Comparison of ENCODE assay signal across 22 cellular contexts in genomic region chr16:85872666-85873561, GRCh38. TPM values are rescaled to one million over a fixed set of nuclear protein-coding genes. Genes with fewer than 3 reads are reported as not detected.
DNase-seq lines count a peak whose midpoint lies in the region; ATAC-seq, FAIRE-seq and TF ChIP-seq lines count a peak whose summit lies in the region.
"Had no signal": no experiment of that assay in that cellular context is flagged by ENCODE, and none has a peak within 500 bp of the region (broad histone marks: within the 10 kb centered on the region; RNA-seq: fewer than 3 reads in every experiment).

No MANE protein-coding gene starts in this region.

- peak overlapping the region in 10 of 11 experiments; percentile 1 to 98 (median 46); a peak in 15 of 22 replicates for H3K27ac ChIP-seq in BLaER1 treated with 17β-estradiol and CSF1 and Interleukin-3, amounts not matched to agents 10 nM and 100 nM
- H3K27ac ChIP-seq in adrenal gland (peak overlapping the region in 2 of 5 donors; percentile 34 to 54), skeletal muscle tissue (ENCODE audit: low read depth, low read length) (peak overlapping the region; percentile 36)
- H3K27ac ChIP-seq: hepatocyte, HL-60, neural progenitor cell, psoas muscle had no signal

- H3K27me3 ChIP-seq in BLaER1 treated with 17β-estradiol and CSF1 and Interleukin-3, amounts not matched to agents 10 nM and 100 nM = no peaks in the 10 kb centered on the region
- no peaks in the 10 kb centered on the region for H3K27me3 ChIP-seq in adrenal gland
- H3K27me3 ChIP-seq in skeletal muscle tissue (ENCODE audit: control insufficient read depth in 3 of 3, insufficient read depth in 3 of 3, low read length in 3 of 3) = peaks cover 0 to 9% (median 4%) of the 10 kb centered on the region in 3 donors
- H3K27me3 ChIP-seq: hepatocyte, neural progenitor cell had no signal

- H3K27me3 Mint-ChIP-seq in T-cell (peaks cover 19 to 21% of the 10 kb centered on the region in 2 donors), endothelial cell (ENCODE audit: unreplicated experiment) (peaks cover 2% of the 10 kb centered on the region)

- H3K4me1 ChIP-seq in BLaER1 treated with 17β-estradiol and CSF1 and Interleukin-3, amounts not matched to agents 10 nM and 100 nM = peaks cover 55 to 66% (median 62%) of the 10 kb centered on the region in 10 experiments
- H3K4me1 ChIP-seq in adrenal gland (replicated peaks in 1 of 2) (peaks cover 0 to 3% of the 10 kb centered on the region in 2 donors), skeletal muscle tissue (ENCODE audit: control insufficient read depth in 3 of 3, insufficient read depth in 3 of 3, low read length in 3 of 3) (no peaks in the 10 kb centered on the region)
- H3K4me1 ChIP-seq: breast epithelium, psoas muscle had no signal

- intact Hi-C loops in adrenal gland (cut with DNase I) = no loop called here

- WGBS in adrenal gland, 4 donors = 65 to 74% (median 71%) methylated on average over 15 of the region's 15 CpGs

- TF ChIP-seq POLR2A in adrenal gland (IDR thresholded peaks at IDR 0.05) = no peak

- DNase-seq in adrenal gland (peak in 6 of 7 donors; percentile 30 to 53 (median 40)), left kidney (ENCODE audit: low read depth, low spot score) (peak; percentile 42), T-cell (no peak), endothelial cell (ENCODE audit: low spot score) (no peak), GM19239 (ENCODE audit: insufficient read length, low spot score) (no peak), NCI-H1105 treated with DMSO at 0.1 percent for 48 hours (lab: John Stamatoyannopoulos, UW) (no peak)
- DNase-seq: activated CD4-positive, alpha-beta T cell treated with anti-CD3 and anti-CD28 coated beads, Interleukin-2, amount 50 U/mL, for 1 hour; CD4-positive, alpha-beta T cell; DMS 273 treated with DMSO at 0.1 percent for 48 hours; NCI-H1436 treated with DMSO at 0.1 percent for 48 hours; NCI-H2171; NCI-H69; psoas muscle; stimulated activated CD4-positive, alpha-beta T cell treated with anti-CD3 and anti-CD28 coated beads, Interleukin-12 subunit alpha, Interleukin-12 subunit beta, amount 100 ng/mL, for 4 hours; T-helper 1 cell had no signal

- TF ChIP-seq CTCF in adrenal gland (IDR thresholded peaks at IDR 0.05) (no peak), endothelial cell (IDR thresholded peaks at IDR 0.05; ENCODE audit: unreplicated experiment) (no peak)

- CTCF ChIA-PET in T-cell (lab: Charles Lee) = no interaction called here

- H3K36me3 ChIP-seq in BLaER1 treated with 17β-estradiol and CSF1 and Interleukin-3, amounts not matched to agents 10 nM and 100 nM = no peaks in the 10 kb centered on the region
- no peaks in the 10 kb centered on the region for H3K36me3 ChIP-seq in adrenal gland (replicated peaks in 1 of 2)
- H3K36me3 ChIP-seq in skeletal muscle tissue (ENCODE audit: control insufficient read depth in 3 of 3, insufficient read depth in 3 of 3, low read length in 3 of 3) = no peaks in the 10 kb centered on the region
- H3K36me3 ChIP-seq: breast epithelium, neural progenitor cell had no signal

- H3K9me3 Mint-ChIP-seq in T-cell = no peaks in the 10 kb centered on the region
- H3K9me3 Mint-ChIP-seq in endothelial cell (ENCODE audit: unreplicated experiment) = no peaks in the 10 kb centered on the region
- H3K9me3 Mint-ChIP-seq: CD4-positive, alpha-beta T cell had no signal

- no peak for ATAC-seq in T-cell (replicated peaks in 1 of 4)
- ATAC-seq: psoas muscle had no signal

- peaks cover 0 to 16% (median 0%) of the 10 kb centered on the region in 3 donors for H3K4me1 Mint-ChIP-seq in T-cell
- H3K4me1 Mint-ChIP-seq in endothelial cell (ENCODE audit: unreplicated experiment) = peaks cover 10% of the 10 kb centered on the region

- peak overlapping the region; percentile 15 to 94 (median 60) for H3K4me2 ChIP-seq in BLaER1 treated with 17β-estradiol and CSF1 and Interleukin-3, amounts not matched to agents 10 nM and 100 nM
- H3K4me2 ChIP-seq: hepatocyte, neural progenitor cell had no signal

- H4K20me1 ChIP-seq in BLaER1 treated with 17β-estradiol and CSF1 and Interleukin-3, amounts not matched to agents 10 nM and 100 nM = no peaks in the 10 kb centered on the region

- no peak overlapping the region for H3K27ac Mint-ChIP-seq in T-cell
- no peak overlapping the region for H3K27ac Mint-ChIP-seq in endothelial cell (ENCODE audit: unreplicated experiment)
- H3K27ac Mint-ChIP-seq: CD4-positive, alpha-beta T cell; neural progenitor cell had no signal

- H3K4me3 ChIP-seq in BLaER1 treated with 17β-estradiol and CSF1 and Interleukin-3, amounts not matched to agents 10 nM and 100 nM = peak overlapping the region in 3 of 10 experiments; percentile 7 to 30 (median 10); a peak in 3 of 20 replicates
- H3K4me3 ChIP-seq in adrenal gland (no peak overlapping the region), skeletal muscle tissue (ENCODE audit: low read length in 3 of 3) (no peak overlapping the region)
- H3K4me3 ChIP-seq: breast epithelium, hepatocyte, neural progenitor cell, psoas muscle had no signal

- no peak overlapping the region for H3K4me3 Mint-ChIP-seq in T-cell
- no peak overlapping the region for H3K4me3 Mint-ChIP-seq in endothelial cell (ENCODE audit: unreplicated experiment)
- H3K4me3 Mint-ChIP-seq: CD4-positive, alpha-beta T cell; neural progenitor cell had no signal

- POLR2A ChIA-PET in T-cell (lab: Charles Lee) = no interaction called here

- FAIRE-seq in GM19239 (lab: Jason Lieb, UNC) = no peak

- peaks cover 0 to 19% (median 7%) of the 10 kb centered on the region in 11 experiments; a peak in 14 of 22 replicates for H3K9me3 ChIP-seq in BLaER1 treated with 17β-estradiol and CSF1 and Interleukin-3, amounts not matched to agents 10 nM and 100 nM (replicated peaks in 1 of 11)
- no peaks in the 10 kb centered on the region for H3K9me3 ChIP-seq in adrenal gland (replicated peaks in 1 of 3)
- peaks cover 0 to 2% (median 0%) of the 10 kb centered on the region in 3 donors for H3K9me3 ChIP-seq in skeletal muscle tissue (ENCODE audit: control insufficient read depth in 3 of 3, low read length in 3 of 3)
- H3K9me3 ChIP-seq: breast epithelium, psoas muscle had no signal

- no peaks in the 10 kb centered on the region for H3K36me3 Mint-ChIP-seq in T-cell
- H3K36me3 Mint-ChIP-seq in endothelial cell (ENCODE audit: low read depth, unreplicated experiment) = no peaks in the 10 kb centered on the region
- H3K36me3 Mint-ChIP-seq: neural progenitor cell had no signal

- H3K9ac ChIP-seq in BLaER1 treated with 17β-estradiol and CSF1 and Interleukin-3, amounts not matched to agents 10 nM and 100 nM = peak overlapping the region in 3 of 11 experiments; percentile 13 to 64 (median 42); a peak in 6 of 22 replicates
- no peak overlapping the region for H3K9ac ChIP-seq in skeletal muscle tissue (ENCODE audit: low read depth in 1 of 3, low read length in 3 of 3)
- H3K9ac ChIP-seq: neural progenitor cell had no signal

RNA-seq across cellular contexts. Expression of gene IRF8, which starts 26.0 kb away (rescaled TPM):
- 10 to 100 TPM; 11.4 to 40.1 (median 19.3) TPM for total RNA-seq in adrenal gland
- polyA plus RNA-seq in adrenal gland = 1 to 10 TPM; 3.4 to 9.6 (median 8.3) TPM
- total RNA-seq in skeletal muscle tissue = 19.8 TPM
- total RNA-seq in T-cell = 10 to 100 TPM in 3 of 5 donors, 1 to 10 TPM in 2; 7.7 to 17.0 (median 10.3) TPM
- 1.5 TPM for total RNA-seq in endothelial cell (ENCODE audit: unreplicated experiment)
- total RNA-seq: G401 had no signal

Comparison
In these comparisons a context has a peak if more than half of its experiments do, and no peak if none do; other contexts are left out.
1. DNase-seq: peak in adrenal gland (6 of 7) and left kidney (single experiment); none in T-cell (0 of 34), endothelial cell (single experiment), GM19239 (single experiment) and NCI-H1105 treated with DMSO at 0.1 percent for 48 hours (single experiment).